8 cellular contexts compared by ENCODE assay signal in genomic region chr2:71545572-71546274, GRCh38.
A peak's percentile ranks its signal among the peaks of the same experiment; 100 is the strongest.
DNase-seq lines count a peak whose midpoint lies in the region; TF ChIP-seq lines count a peak whose summit lies in the region.

No MANE protein-coding gene starts in this region.

- peaks cover 8% of the 10 kb centered on the region for H3K27me3 Mint-ChIP-seq in T-helper 1 cell treated with Interleukin-12 subunit alpha and Interleukin-12 subunit beta and Interleukin-4 antibody, amounts not matched to agents 30 μg/mL and 1 μg/mL, for 36 hours (ENCODE audit: low read depth)

- H3K4me1 Mint-ChIP-seq in T-helper 1 cell treated with Interleukin-12 subunit alpha and Interleukin-12 subunit beta and Interleukin-4 antibody, amounts not matched to agents 30 μg/mL and 1 μg/mL, for 36 hours (ENCODE audit: low read depth), result peaks cover 7% of the 10 kb centered on the region

- H3K9ac ChIP-seq in smooth muscle cell (ENCODE audit: low read depth), result no peak overlapping the region

- no peaks in the 10 kb centered on the region for H3K36me3 Mint-ChIP-seq in T-helper 1 cell treated with Interleukin-12 subunit alpha and Interleukin-12 subunit beta and Interleukin-4 antibody, amounts not matched to agents 30 μg/mL and 1 μg/mL, for 36 hours (ENCODE audit: low read depth)

- no peaks in the 10 kb centered on the region for H3F3A ChIP-seq in smooth muscle cell (ENCODE audit: low read depth)

- no peak overlapping the region for H3K4me2 ChIP-seq in smooth muscle cell

- H3K27ac ChIP-seq in C4-2B (peak overlapping the region; percentile 15; the same call in 1 of the 2 replicates), brain microvascular endothelial cell (no peak overlapping the region), iPS DF 6.9 (ENCODE audit: low read length) (no peak overlapping the region), smooth muscle cell (ENCODE audit: low read depth) (no peak overlapping the region)

- H3K9me3 Mint-ChIP-seq in T-helper 1 cell treated with Interleukin-12 subunit alpha and Interleukin-12 subunit beta and Interleukin-4 antibody, amounts not matched to agents 30 μg/mL and 1 μg/mL, for 36 hours, result no peaks in the 10 kb centered on the region

- in situ Hi-C loops in brain microvascular endothelial cell (cut with HindIII; ENCODE audit: low pct_ligation_motif_present, low sequenced_read_pairs), result no loop called here

- DNase-seq in GM19240 (ENCODE audit: insufficient read length, low spot score) (peak; percentile 56), MV-4-11 (lab: John Stamatoyannopoulos, UW) (peak; percentile 27), brain microvascular endothelial cell (peak; percentile 54), iPS DF 6.9 (ENCODE audit: low read depth, low spot score) (peak; percentile 81), smooth muscle cell (lab: John Stamatoyannopoulos, UW; ENCODE audit: unreplicated experiment) (no peak), mesenteric fat pad (ENCODE audit: low spot score) (no peak)

- no peaks in the 10 kb centered on the region for H4K20me1 ChIP-seq in smooth muscle cell (ENCODE audit: low read depth)

- H3K27me3 ChIP-seq in brain microvascular endothelial cell (replicated peaks) (no peaks in the 10 kb centered on the region), iPS DF 6.9 (ENCODE audit: control insufficient read depth, insufficient read depth, low read length) (no peaks in the 10 kb centered on the region), smooth muscle cell (ENCODE audit: low read depth) (peaks cover 6% of the 10 kb centered on the region)

- H3K79me2 ChIP-seq in smooth muscle cell (ENCODE audit: low read depth), result no peaks in the 10 kb centered on the region

- peak overlapping the region; percentile 16 for H3K4me3 Mint-ChIP-seq in T-helper 1 cell treated with Interleukin-12 subunit alpha and Interleukin-12 subunit beta and Interleukin-4 antibody, amounts not matched to agents 30 μg/mL and 1 μg/mL, for 36 hours

- WGBS in iPS DF 6.9 (ENCODE audit: insufficient coverage, insufficient read length), result no CpG with 5 or more reads among the region's 22 CpGs
- 52% methylated on average over 22 of the region's 22 CpGs for WGBS in smooth muscle cell (ENCODE audit: low lambda C conversion rate)

- H3K9me3 ChIP-seq in iPS DF 6.9 (ENCODE audit: control insufficient read depth, insufficient read depth, low read length), result no peaks in the 10 kb centered on the region
- no peaks in the 10 kb centered on the region for H3K9me3 ChIP-seq in smooth muscle cell (replicated peaks; ENCODE audit: low read depth)

- H2AFZ ChIP-seq in smooth muscle cell (ENCODE audit: low read depth), result no peak overlapping the region

- H3K27ac Mint-ChIP-seq in T-helper 1 cell treated with Interleukin-12 subunit alpha and Interleukin-12 subunit beta and Interleukin-4 antibody, amounts not matched to agents 30 μg/mL and 1 μg/mL, for 36 hours, result no peak overlapping the region

- H3K4me3 ChIP-seq in brain microvascular endothelial cell (ENCODE audit: low read depth, low read length) (no peak overlapping the region), iPS DF 6.9 (ENCODE audit: low read length) (no peak overlapping the region), smooth muscle cell (no peak overlapping the region)

- H3K4me1 ChIP-seq in iPS DF 6.9 (ENCODE audit: control insufficient read depth, insufficient read depth, low read length), result no peaks in the 10 kb centered on the region
- H3K4me1 ChIP-seq in smooth muscle cell (ENCODE audit: low read depth), result no peaks in the 10 kb centered on the region

- TF ChIP-seq CTCF in C4-2B (conservative IDR thresholded peaks at IDR 0.05) (peak; percentile 78), brain microvascular endothelial cell (IDR thresholded peaks at IDR 0.05; ENCODE audit: low read depth, low read length, missing control alignments) (peak; percentile 83), smooth muscle cell (IDR thresholded peaks at IDR 0.05; ENCODE audit: borderline replicate concordance, insufficient read depth, poor library complexity, severe bottlenecking) (peak; percentile 81)

- H3K36me3 ChIP-seq in brain microvascular endothelial cell (replicated peaks), result no peaks in the 10 kb centered on the region
- H3K36me3 ChIP-seq in iPS DF 6.9 (ENCODE audit: control insufficient read depth, insufficient read depth, low read length), result no peaks in the 10 kb centered on the region
- no peaks in the 10 kb centered on the region for H3K36me3 ChIP-seq in smooth muscle cell (ENCODE audit: low read depth)

Comparison
In these comparisons a context has a peak if more than half of its experiments do, and no peak if none do; other contexts are left out.
1. DNase-seq: peak in GM19240 (single experiment), MV-4-11 (single experiment), brain microvascular endothelial cell (single experiment) and iPS DF 6.9 (single experiment); none in smooth muscle cell (single experiment) and mesenteric fat pad (single experiment).
2. Peak in every context shown above with its lines, with median percentiles within 50 percentile points of each other: CTCF ChIP-seq.